In the genomic region with DNA sequence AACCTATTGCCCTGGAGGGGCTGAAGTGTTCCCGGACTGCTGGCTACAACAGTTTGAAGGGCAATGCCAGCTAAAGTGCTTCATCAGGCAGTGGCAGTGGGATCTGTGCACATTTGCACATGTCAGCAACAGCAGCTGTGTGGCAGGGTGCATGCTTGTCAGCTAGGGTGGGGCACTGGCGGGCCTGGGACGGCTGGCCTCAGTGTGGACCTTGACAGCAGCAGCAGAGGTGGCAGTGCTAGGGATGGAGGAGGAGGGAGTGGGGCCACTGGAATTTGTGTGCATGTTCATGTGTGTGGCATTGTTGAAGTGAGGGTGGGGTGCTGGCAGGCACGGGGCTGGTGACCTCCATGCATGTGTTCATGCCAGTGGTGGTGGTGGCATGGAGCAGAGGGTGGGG, we compare ENCODE assay signal across 9 cellular contexts.
"Had no signal": no experiment of that assay in that cellular context is flagged by ENCODE, and none has a peak within 500 bp of the region (broad histone marks: within the 10 kb centered on the region; RNA-seq: fewer than 3 reads in every experiment).

No MANE protein-coding gene starts in this region.

- H3K9me3 ChIP-seq: HAP-1 had no signal

- H3K9ac ChIP-seq: GM23248 had no signal

- H3K4me1 ChIP-seq: HAP-1 had no signal

- ATAC-seq: HCT116, HepG2 had no signal

- H3K27ac Mint-ChIP-seq: HFFc6 had no signal

- H3K27ac ChIP-seq: GM23248, HL-60 had no signal

- H2AFZ ChIP-seq: GM23248 had no signal

- H3K27me3 Mint-ChIP-seq: IgD-negative memory B cell had no signal

- DNase-seq: GM23248, GOT3, HFFc6, KBM-7 had no signal

- H3K4me3 Mint-ChIP-seq: HFFc6, IgD-negative memory B cell had no signal

- H3K4me1 Mint-ChIP-seq: IgD-negative memory B cell had no signal
